ENCODE assay signal across 25 cellular contexts in genomic region chr18:3572761-3573160, GRCh38.
DNase-seq lines count a peak whose midpoint lies in the region; ATAC-seq, FAIRE-seq and TF ChIP-seq lines count a peak whose summit lies in the region.
"Had no signal": no experiment of that assay in that cellular context is flagged by ENCODE, and none has a peak within 500 bp of the region (broad histone marks: within the 10 kb centered on the region; RNA-seq: fewer than 3 reads in every experiment).

No MANE protein-coding gene starts in this region.

- H3K23ac ChIP-seq in IMR-90 (ENCODE audit: low read depth, low read length) = no peak overlapping the region

- WGBS in HepG2 (ENCODE audit: low lambda C conversion rate) = 62% methylated on average over 1 of the region's 1 CpG
- 64% methylated on average over 1 of the region's 1 CpG for WGBS in right lobe of liver (ENCODE audit: insufficient coverage, low coverage, low lambda C conversion rate, missing lambda C conversion rate)
- no CpG with 5 or more reads among the region's 1 CpG for WGBS in IMR-90 (ENCODE audit: extremely low coverage in 2 of 2, insufficient read length in 1 of 2), 2 experiments

- H4K91ac ChIP-seq in IMR-90 (ENCODE audit: insufficient read depth, low read depth, low read length) = no peak overlapping the region

- no peak for DNase-seq in HepG2 (ENCODE audit: low spot score)
- no peak for DNase-seq in right lobe of liver
- DNase-seq in IMR-90 = no peak
- no peak for DNase-seq in kidney
- DNase-seq in natural killer cell treated with Interleukin-12 subunit alpha and Interleukin-12 subunit beta and Interleukin-15 and Interleukin-18, amount 100 ng/mL, for 72 hours (ENCODE audit: low spot score) = no peak
- DNase-seq: ACHN; BE2C; C1 segment of cervical spinal cord; CD4-positive, alpha-beta memory T cell; CD4-positive, CD25-positive, alpha-beta regulatory T cell; CD8-positive, alpha-beta memory T cell; COR-L47; DMS 273 treated with DMSO at 0.1 percent for 48 hours; DMS153; DMS53; DMS79; DND-41; EL; GF-D8 had no signal

- no peaks in the 10 kb centered on the region for H3K4me1 Mint-ChIP-seq in natural killer cell treated with Interleukin-12 subunit alpha and Interleukin-12 subunit beta and Interleukin-15 and Interleukin-18, amount 100 ng/mL, for 72 hours (ENCODE audit: low read depth in 2 of 2)
- H3K4me1 Mint-ChIP-seq: CD14-positive monocyte; CD4-positive, alpha-beta memory T cell; CD4-positive, CD25-positive, alpha-beta regulatory T cell; CD8-positive, alpha-beta memory T cell had no signal

- H3K79me1 ChIP-seq in IMR-90 (ENCODE audit: low read depth in 1 of 2, low read length in 2 of 2) = no peaks in the 10 kb centered on the region

- no peaks in the 10 kb centered on the region for H3K36me3 Mint-ChIP-seq in natural killer cell treated with Interleukin-12 subunit alpha and Interleukin-12 subunit beta and Interleukin-15 and Interleukin-18, amount 100 ng/mL, for 72 hours
- H3K36me3 Mint-ChIP-seq: CD14-positive monocyte; CD4-positive, alpha-beta memory T cell; CD4-positive, CD25-positive, alpha-beta regulatory T cell; CD8-positive, alpha-beta memory T cell had no signal

- intact Hi-C loops in HepG2 (cut with micrococcal nuclease; ENCODE audit: unreplicated experiment) (no loop called here), right lobe of liver (cut with DNase I) (no loop called here), IMR-90 (cut with micrococcal nuclease) (no loop called here), kidney (cut with DNase I) (no loop called here)

- no peak overlapping the region for H2AK9ac ChIP-seq in IMR-90 (replicated peaks; ENCODE audit: low read depth, low read length, poor library complexity)

- H4K5ac ChIP-seq in IMR-90 (ENCODE audit: low read depth, low read length) = no peak overlapping the region

- no peak overlapping the region for H3K14ac ChIP-seq in IMR-90 (replicated peaks; ENCODE audit: low read depth, low read length)

- no peak overlapping the region for H2BK15ac ChIP-seq in IMR-90 (ENCODE audit: low read depth, low read length)

- TF ChIP-seq POLR2A in HepG2 (IDR thresholded peaks at IDR 0.05; ENCODE audit: insufficient read depth in 1 of 2, low read depth in 2 of 2, low read length in 2 of 2) = no peak
- TF ChIP-seq POLR2A in right lobe of liver (IDR thresholded peaks at IDR 0.05) = no peak
- no peak for TF ChIP-seq POLR2A in IMR-90 (IDR thresholded peaks at IDR 0.05; ENCODE audit: low read depth, low read length)

- H3K4me3 ChIP-seq in HepG2 (replicated peaks in 1 of 3; ENCODE audit: insufficient read depth in 1 of 3, low read depth in 2 of 3, low read length in 3 of 3) (no peak overlapping the region), right lobe of liver (no peak overlapping the region), IMR-90 (ENCODE audit: insufficient read depth, low read depth, low read length) (no peak overlapping the region), kidney (ENCODE audit: low read length in 2 of 2) (no peak overlapping the region)
- H3K4me3 ChIP-seq: BLaER1 had no signal

- no peaks in the 10 kb centered on the region for H3K9me1 ChIP-seq in IMR-90 (ENCODE audit: insufficient read depth, low read length)

- no peaks in the 10 kb centered on the region for H3K9me3 ChIP-seq in HepG2 (ENCODE audit: low read length)
- no peaks in the 10 kb centered on the region for H3K9me3 ChIP-seq in right lobe of liver
- no peaks in the 10 kb centered on the region for H3K9me3 ChIP-seq in IMR-90 (ENCODE audit: control insufficient read depth, insufficient read depth, low read length)
- H3K9me3 ChIP-seq in kidney (ENCODE audit: control insufficient read depth in 1 of 2, low read length in 2 of 2) = no peaks in the 10 kb centered on the region
- H3K9me3 ChIP-seq: BE2C, BLaER1 had no signal

- H3K9ac ChIP-seq in HepG2 (ENCODE audit: insufficient read depth, low read depth, low read length) = no peak overlapping the region
- no peak overlapping the region for H3K9ac ChIP-seq in IMR-90 (ENCODE audit: low read depth, low read length)
- H3K9ac ChIP-seq in kidney (ENCODE audit: low read length in 2 of 2) = no peak overlapping the region
- H3K9ac ChIP-seq: BLaER1 had no signal

- dilution Hi-C loops in IMR-90 (cut with HindIII; ENCODE audit: low sequenced_read_pairs, unreplicated experiment) = no loop called here

- in situ Hi-C loops in HepG2 (cut with HindIII; ENCODE audit: extremely low pct_ligation_motif_present, low pct_unique_long_range_greater_than_20kb) = no loop called here
- in situ Hi-C loops in IMR-90 (cut with MboI; ENCODE audit: low sequenced_read_pairs) = no loop called here

- H2AK5ac ChIP-seq in IMR-90 (ENCODE audit: low read depth, low read length) = no peak overlapping the region

- H2AFZ ChIP-seq in HepG2 (ENCODE audit: low read length) (no peak overlapping the region), IMR-90 (replicated peaks; ENCODE audit: low read length, poor library complexity) (no peak overlapping the region)

- no peak for ATAC-seq in HepG2
- no peak for ATAC-seq in right lobe of liver
- no peak for ATAC-seq in IMR-90 (ENCODE audit: low read depth)
- ATAC-seq in esophagus mucosa = no peak
- no peak for ATAC-seq in natural killer cell treated with Interleukin-12 subunit alpha and Interleukin-12 subunit beta and Interleukin-15 and Interleukin-18, amount 100 ng/mL, for 72 hours

- no peak overlapping the region for H3K27ac Mint-ChIP-seq in natural killer cell treated with Interleukin-12 subunit alpha and Interleukin-12 subunit beta and Interleukin-15 and Interleukin-18, amount 100 ng/mL, for 72 hours
- H3K27ac Mint-ChIP-seq: CD4-positive, alpha-beta memory T cell; CD4-positive, CD25-positive, alpha-beta regulatory T cell; CD8-positive, alpha-beta memory T cell had no signal

- H3K4me3 Mint-ChIP-seq in natural killer cell treated with Interleukin-12 subunit alpha and Interleukin-12 subunit beta and Interleukin-15 and Interleukin-18, amount 100 ng/mL, for 72 hours = no peak overlapping the region
- H3K4me3 Mint-ChIP-seq: CD14-positive monocyte; CD4-positive, alpha-beta memory T cell; CD4-positive, CD25-positive, alpha-beta regulatory T cell; CD8-positive, alpha-beta memory T cell had no signal

- no peaks in the 10 kb centered on the region for H3K4me1 ChIP-seq in HepG2 (ENCODE audit: insufficient read depth, low read length)
- no peaks in the 10 kb centered on the region for H3K4me1 ChIP-seq in right lobe of liver
- no peaks in the 10 kb centered on the region for H3K4me1 ChIP-seq in IMR-90 (ENCODE audit: control insufficient read depth, insufficient read depth, low read length)
- H3K4me1 ChIP-seq in kidney (ENCODE audit: control insufficient read depth in 1 of 2, insufficient read depth in 1 of 2, low read depth in 1 of 2, low read length in 2 of 2) = no peaks in the 10 kb centered on the region
- H3K4me1 ChIP-seq: BE2C, BLaER1 had no signal

- no peak overlapping the region for H3K56ac ChIP-seq in IMR-90 (ENCODE audit: extremely low read depth, insufficient read depth, low read length)

- no peak overlapping the region for H2BK20ac ChIP-seq in IMR-90 (ENCODE audit: low read depth, low read length)

- no peaks in the 10 kb centered on the region for H3K36me3 ChIP-seq in HepG2 (replicated peaks in 1 of 2; ENCODE audit: control insufficient read depth in 1 of 2, insufficient read depth in 2 of 2, low read length in 2 of 2)
- no peaks in the 10 kb centered on the region for H3K36me3 ChIP-seq in right lobe of liver
- no peaks in the 10 kb centered on the region for H3K36me3 ChIP-seq in IMR-90 (ENCODE audit: control insufficient read depth, insufficient read depth, low read length)
- H3K36me3 ChIP-seq in kidney (ENCODE audit: control insufficient read depth in 1 of 2, insufficient read depth in 2 of 2, low read length in 2 of 2) = no peaks in the 10 kb centered on the region
- H3K36me3 ChIP-seq: BE2C, BLaER1 had no signal

- no peak overlapping the region for H3K18ac ChIP-seq in IMR-90 (ENCODE audit: low read depth, low read length)

- no peak overlapping the region for H2BK5ac ChIP-seq in IMR-90 (ENCODE audit: low read depth, low read length, poor library complexity, severe bottlenecking)

- H3K27ac ChIP-seq in HepG2 (ENCODE audit: extremely low read length, insufficient read depth, low read length) (no peak overlapping the region), right lobe of liver (no peak overlapping the region), IMR-90 (ENCODE audit: insufficient read depth, low read length) (no peak overlapping the region), kidney (ENCODE audit: low read depth in 2 of 2, low read length in 2 of 2) (no peak overlapping the region)
- H3K27ac ChIP-seq: 22Rv1, BLaER1 had no signal

- H4K8ac ChIP-seq in IMR-90 (ENCODE audit: low read depth in 2 of 2, low read length in 2 of 2) = no peak overlapping the region

- FAIRE-seq in HepG2 (lab: Jason Lieb, UNC) (no peak), kidney (lab: Jason Lieb, UNC) (peak; percentile 33)
- FAIRE-seq: GM12891, GM19239 had no signal

- H3K4ac ChIP-seq in IMR-90 (ENCODE audit: low read depth, low read length) = no peak overlapping the region

- H3K4me2 ChIP-seq in HepG2 (ENCODE audit: low read depth, low read length) = no peak overlapping the region
- no peak overlapping the region for H3K4me2 ChIP-seq in IMR-90 (ENCODE audit: low read depth, low read length)
- H3K4me2 ChIP-seq: BLaER1 had no signal

- TF ChIP-seq RAD21 in HepG2 (CRISPR knock-in tag; IDR thresholded peaks at IDR 0.05) (no peak), IMR-90 (IDR thresholded peaks at IDR 0.05; ENCODE audit: low read length) (no peak)

- H3K27me3 ChIP-seq in HepG2 (ENCODE audit: control insufficient read depth in 1 of 2, insufficient read depth in 2 of 2, low read length in 2 of 2) (no peaks in the 10 kb centered on the region; a peak in 1 of 5 replicates), right lobe of liver (no peaks in the 10 kb centered on the region), IMR-90 (ENCODE audit: control insufficient read depth, insufficient read depth, low read length) (no peaks in the 10 kb centered on the region)
- H3K27me3 ChIP-seq: BE2C, BLaER1 had no signal

- no peak overlapping the region for H2BK120ac ChIP-seq in IMR-90 (ENCODE audit: low read depth, low read length)

- H3K9me3 Mint-ChIP-seq in natural killer cell treated with Interleukin-12 subunit alpha and Interleukin-12 subunit beta and Interleukin-15 and Interleukin-18, amount 100 ng/mL, for 72 hours = no peaks in the 10 kb centered on the region
- H3K9me3 Mint-ChIP-seq: CD4-positive, alpha-beta memory T cell; CD4-positive, CD25-positive, alpha-beta regulatory T cell; CD8-positive, alpha-beta memory T cell had no signal

- no peaks in the 10 kb centered on the region for H3K79me2 ChIP-seq in HepG2 (ENCODE audit: insufficient read depth, low read length)

- H3K27me3 Mint-ChIP-seq in natural killer cell treated with Interleukin-12 subunit alpha and Interleukin-12 subunit beta and Interleukin-15 and Interleukin-18, amount 100 ng/mL, for 72 hours = peaks cover 0 to 6% of the 10 kb centered on the region in 2 donors
- H3K27me3 Mint-ChIP-seq: CD4-positive, alpha-beta memory T cell had no signal

- POLR2A ChIA-PET in HepG2 (lab: Yijun Ruan, JAX) (no interaction called here), IMR-90 (lab: Charles Lee; ENCODE audit: unreplicated experiment) (no interaction called here)

- TF ChIP-seq EP300 in HepG2 (IDR thresholded peaks at IDR 0.05; ENCODE audit: low read depth in 2 of 2, low read length in 2 of 2) = no peak
- no peak for TF ChIP-seq EP300 in HepG2 (CRISPR knock-in tag; IDR thresholded peaks at IDR 0.05; ENCODE audit: borderline replicate concordance)

- CTCF ChIA-PET in HepG2 (lab: Yijun Ruan, JAX; ENCODE audit: low intra/inter-chr PET ratio, low total read pairs) (no interaction called here), IMR-90 (lab: Yijun Ruan, JAX) (interaction anchor here (0.8 kb wide), 1 partner anchor 217 kb away, joined by 6 read pairs; no protein-coding TSS in a partner anchor)

- H4K20me1 ChIP-seq in HepG2 (ENCODE audit: insufficient read depth, low read length) (no peaks in the 10 kb centered on the region), IMR-90 (ENCODE audit: insufficient read depth, low read length) (no peaks in the 10 kb centered on the region)
- H4K20me1 ChIP-seq: BLaER1 had no signal

- no peak for TF ChIP-seq CTCF in HepG2 (CRISPR knock-in tag; IDR thresholded peaks at IDR 0.05)
- no peak for TF ChIP-seq CTCF in right lobe of liver (IDR thresholded peaks at IDR 0.05)
- TF ChIP-seq CTCF in IMR-90 (conservative IDR thresholded peaks at IDR 0.05; ENCODE audit: low read depth, low read length) = no peak
- no peak for TF ChIP-seq CTCF in kidney (IDR thresholded peaks at IDR 0.05; ENCODE audit: borderline replicate concordance, extremely low read depth, insufficient read depth)

- BruUV-seq in HepG2 (replicated peaks; lab: Mats Ljungman, UMichigan) = no TSS peak
- no TSS peak for BruUV-seq in IMR-90 (replicated peaks; lab: Mats Ljungman, UMichigan)
